28 cellular contexts compared by ENCODE assay signal in the genomic region with DNA sequence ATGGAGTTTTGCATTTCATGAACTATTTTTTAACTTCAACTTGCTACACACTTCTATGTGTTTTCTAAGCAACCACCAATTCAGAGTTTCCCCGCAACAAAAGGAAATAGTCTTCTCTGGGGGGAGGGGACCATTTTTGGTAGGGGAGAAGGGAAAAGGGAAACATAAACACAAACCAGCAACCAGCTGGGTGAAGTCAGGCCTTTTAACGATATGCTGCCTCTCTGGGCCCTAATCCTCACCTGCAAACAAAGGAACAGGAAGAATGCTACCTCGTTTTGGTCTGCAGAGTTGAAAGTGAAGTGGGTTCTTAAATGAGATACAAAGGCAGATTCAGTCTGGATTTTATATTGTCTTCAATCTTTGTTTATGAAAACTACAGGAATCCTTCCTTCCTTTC. TPM values are rescaled to one million over a fixed set of nuclear protein-coding genes. Genes with fewer than 3 reads are reported as not detected.
A peak's percentile ranks its signal among the peaks of the same experiment; 100 is the strongest.
DNase-seq lines count a peak whose midpoint lies in the region; ATAC-seq and TF ChIP-seq lines count a peak whose summit lies in the region.
"Had no signal": no experiment of that assay in that cellular context is flagged by ENCODE, and none has a peak within 500 bp of the region (broad histone marks: within the 10 kb centered on the region; RNA-seq: fewer than 3 reads in every experiment).

No MANE protein-coding gene starts in this region.

- no peak overlapping the region for H3T11ph ChIP-seq in H9 (ENCODE audit: low read length)

- H3K27ac ChIP-seq in H9 (ENCODE audit: insufficient read length, low read depth, low read length) (no peak overlapping the region), OCI-LY7 (ENCODE audit: low read depth, low read length, poor library complexity, severe bottlenecking) (peak overlapping the region; percentile 57)
- H3K27ac ChIP-seq: epithelial cell of prostate, sigmoid colon, transverse colon, VCaP had no signal

- no peak overlapping the region for H4K5ac ChIP-seq in H9 (ENCODE audit: insufficient read length, low read depth, low read length)

- no peak overlapping the region for H3K4me2 ChIP-seq in H9 (ENCODE audit: insufficient read depth, insufficient read length, low read length)
- H3K4me2 ChIP-seq in OCI-LY7 (ENCODE audit: low read length), result peak overlapping the region; percentile 52

- H3K36me3 Mint-ChIP-seq in H9 (ENCODE audit: insufficient read depth in 1 of 3, low read depth in 3 of 3), result no peaks in the 10 kb centered on the region; a peak in 1 of 7 replicates
- no peaks in the 10 kb centered on the region for H3K36me3 Mint-ChIP-seq in type B pancreatic cell
- H3K36me3 Mint-ChIP-seq in T-helper 2 cell treated with Interferon-gamma antibody and Interleukin-4, amounts not matched to agents 5 μg/mL and 100 μg/mL, for 36 hours (ENCODE audit: low read depth), result no peaks in the 10 kb centered on the region
- H3K36me3 Mint-ChIP-seq in activated CD8-positive, alpha-beta T cell treated with anti-CD3 and anti-CD28 coated beads for 36 hours (ENCODE audit: low read depth), result no peaks in the 10 kb centered on the region
- H3K36me3 Mint-ChIP-seq: activated naive CD8-positive, alpha-beta T cell treated with anti-CD3 and anti-CD28 coated beads, Interleukin-2, amount 10 ng/mL, durations not matched to agents 7 days and 5 days; naive B cell had no signal

- no CpG with 5 or more reads among the region's 3 CpGs for WGBS in H9 (ENCODE audit: extremely low coverage, insufficient read length, low lambda C conversion rate)

- H2BK5ac ChIP-seq in H9 (ENCODE audit: insufficient read length, low read length), result no peak overlapping the region

- H3K4me1 ChIP-seq in H9 (ENCODE audit: insufficient read depth, low read length) (peaks cover 14% of the 10 kb centered on the region), OCI-LY7 (ENCODE audit: insufficient read depth, low read length, poor library complexity, severe bottlenecking) (peaks cover 22% of the 10 kb centered on the region)

- H3K9me2 ChIP-seq in OCI-LY7 (ENCODE audit: insufficient read depth, low read length), result no peaks in the 10 kb centered on the region

- no TSS peak for BruUV-seq in OCI-LY7 (replicated peaks; lab: Mats Ljungman, UMichigan)

- no peaks in the 10 kb centered on the region for H3K9me3 ChIP-seq in H9 (ENCODE audit: control insufficient read depth, low read depth, low read length)
- no peaks in the 10 kb centered on the region for H3K9me3 ChIP-seq in OCI-LY7 (ENCODE audit: low read length)
- H3K9me3 ChIP-seq: sigmoid colon, transverse colon had no signal

- CTCF ChIA-PET in OCI-LY7 (lab: Charles Lee; ENCODE audit: unreplicated experiment), result no interaction called here
- CTCF ChIA-PET in activated CD8-positive, alpha-beta T cell treated with anti-CD3 and anti-CD28 coated beads for 36 hours (lab: Charles Lee), result no interaction called here

- intact Hi-C loops in OCI-LY7 (cut with micrococcal nuclease; ENCODE audit: unreplicated experiment), result no loop called here
- intact Hi-C loops in activated CD8-positive, alpha-beta T cell treated with anti-CD3 and anti-CD28 coated beads for 36 hours (cut with micrococcal nuclease), result no loop called here

- H2BK12ac ChIP-seq in H9 (ENCODE audit: insufficient read length, low read depth, low read length), result no peak overlapping the region

- no peak for ATAC-seq in activated CD8-positive, alpha-beta T cell treated with anti-CD3 and anti-CD28 coated beads for 36 hours
- ATAC-seq: left ventricle myocardium superior had no signal

- H3K14ac ChIP-seq in H9 (ENCODE audit: insufficient read depth, low read length), result no peak overlapping the region; the same call in 1 of the 2 replicates

- H2AFZ ChIP-seq in H9 (ENCODE audit: low read length) (no peak overlapping the region), OCI-LY7 (ENCODE audit: low read length) (peak overlapping the region; percentile 92)

- no peaks in the 10 kb centered on the region for H4K20me1 ChIP-seq in H9 (ENCODE audit: control insufficient read depth, insufficient read depth, insufficient read length)
- H4K20me1 ChIP-seq in OCI-LY7 (ENCODE audit: insufficient read depth, low read length), result no peaks in the 10 kb centered on the region

- no peaks in the 10 kb centered on the region for H3K36me3 ChIP-seq in OCI-LY7 (ENCODE audit: insufficient read depth, low read length)
- H3K36me3 ChIP-seq: sigmoid colon, transverse colon had no signal

- no peak overlapping the region for H3K4ac ChIP-seq in H9 (ENCODE audit: low read depth, low read length)

- no peak overlapping the region for H2BK120ac ChIP-seq in H9 (ENCODE audit: low read depth, low read length, poor library complexity, severe bottlenecking)

- no peak overlapping the region for H3K4me3 Mint-ChIP-seq in H9
- peak overlapping the region; percentile 10 for H3K4me3 Mint-ChIP-seq in type B pancreatic cell
- no peak overlapping the region for H3K4me3 Mint-ChIP-seq in T-helper 2 cell treated with Interferon-gamma antibody and Interleukin-4, amounts not matched to agents 5 μg/mL and 100 μg/mL, for 36 hours
- no peak overlapping the region for H3K4me3 Mint-ChIP-seq in activated CD8-positive, alpha-beta T cell treated with anti-CD3 and anti-CD28 coated beads for 36 hours
- H3K4me3 Mint-ChIP-seq: activated naive CD8-positive, alpha-beta T cell treated with anti-CD3 and anti-CD28 coated beads, Interleukin-2, amount 10 ng/mL, durations not matched to agents 7 days and 5 days; naive B cell had no signal

- no peak overlapping the region for H4K91ac ChIP-seq in H9 (ENCODE audit: insufficient read length, low read depth, low read length)

- H3K4me1 Mint-ChIP-seq in H9, result peaks cover 35 to 44% of the 10 kb centered on the region in 2 experiments
- peaks cover 58% of the 10 kb centered on the region for H3K4me1 Mint-ChIP-seq in type B pancreatic cell (ENCODE audit: unreplicated experiment)
- H3K4me1 Mint-ChIP-seq in T-helper 2 cell treated with Interferon-gamma antibody and Interleukin-4, amounts not matched to agents 5 μg/mL and 100 μg/mL, for 36 hours (ENCODE audit: low read depth), result no peaks in the 10 kb centered on the region
- peaks cover 4% of the 10 kb centered on the region for H3K4me1 Mint-ChIP-seq in activated CD8-positive, alpha-beta T cell treated with anti-CD3 and anti-CD28 coated beads for 36 hours (ENCODE audit: low read depth)
- H3K4me1 Mint-ChIP-seq: activated naive CD8-positive, alpha-beta T cell treated with anti-CD3 and anti-CD28 coated beads, Interleukin-2, amount 10 ng/mL, durations not matched to agents 7 days and 5 days had no signal

- TF ChIP-seq CTCF in H9 (conservative IDR thresholded peaks at IDR 0.05) (no peak), OCI-LY7 (conservative IDR thresholded peaks at IDR 0.05; ENCODE audit: low read length) (no peak), type B pancreatic cell (conservative IDR thresholded peaks at IDR 0.05) (no peak)
- no peak for TF ChIP-seq CTCF in activated CD8-positive, alpha-beta T cell treated with anti-CD3 and anti-CD28 coated beads for 36 hours (IDR thresholded peaks at IDR 0.05)

- H3K9me3 Mint-ChIP-seq in H9 (no peaks in the 10 kb centered on the region), type B pancreatic cell (peaks cover 8% of the 10 kb centered on the region)
- no peaks in the 10 kb centered on the region for H3K9me3 Mint-ChIP-seq in T-helper 2 cell treated with Interferon-gamma antibody and Interleukin-4, amounts not matched to agents 5 μg/mL and 100 μg/mL, for 36 hours
- H3K9me3 Mint-ChIP-seq in activated CD8-positive, alpha-beta T cell treated with anti-CD3 and anti-CD28 coated beads for 36 hours, result no peaks in the 10 kb centered on the region
- H3K9me3 Mint-ChIP-seq: activated naive CD8-positive, alpha-beta T cell treated with anti-CD3 and anti-CD28 coated beads, Interleukin-2, amount 10 ng/mL, durations not matched to agents 7 days and 5 days had no signal

- H3K23me2 ChIP-seq in H9 (ENCODE audit: insufficient read length, low read depth, low read length, poor library complexity, severe bottlenecking), result no peaks in the 10 kb centered on the region

- peak overlapping the region in 2 of 3 experiments; percentile 79 to 93; a peak in 2 of 7 replicates for H3K27ac Mint-ChIP-seq in H9
- H3K27ac Mint-ChIP-seq in type B pancreatic cell, result no peak overlapping the region
- H3K27ac Mint-ChIP-seq in T-helper 2 cell treated with Interferon-gamma antibody and Interleukin-4, amounts not matched to agents 5 μg/mL and 100 μg/mL, for 36 hours, result no peak overlapping the region
- H3K27ac Mint-ChIP-seq in activated CD8-positive, alpha-beta T cell treated with anti-CD3 and anti-CD28 coated beads for 36 hours, result no peak overlapping the region
- H3K27ac Mint-ChIP-seq: activated naive CD8-positive, alpha-beta T cell treated with anti-CD3 and anti-CD28 coated beads, Interleukin-2, amount 10 ng/mL, durations not matched to agents 7 days and 5 days; naive B cell had no signal

- no peak overlapping the region for H2BK15ac ChIP-seq in H9 (ENCODE audit: low read depth, low read length)

- H3K27me3 Mint-ChIP-seq in H9 (ENCODE audit: low read depth), result no peaks in the 10 kb centered on the region; the same call in 1 of the 2 replicates
- peaks cover 14% of the 10 kb centered on the region for H3K27me3 Mint-ChIP-seq in type B pancreatic cell
- no peaks in the 10 kb centered on the region for H3K27me3 Mint-ChIP-seq in T-helper 2 cell treated with Interferon-gamma antibody and Interleukin-4, amounts not matched to agents 5 μg/mL and 100 μg/mL, for 36 hours (ENCODE audit: low read depth)
- no peaks in the 10 kb centered on the region for H3K27me3 Mint-ChIP-seq in activated CD8-positive, alpha-beta T cell treated with anti-CD3 and anti-CD28 coated beads for 36 hours
- H3K27me3 Mint-ChIP-seq: naive B cell had no signal

- H3K9ac ChIP-seq in H9 (ENCODE audit: extremely low read depth, insufficient read length, low read length), result no peak overlapping the region

- no peak overlapping the region for H2BK20ac ChIP-seq in H9 (ENCODE audit: low read depth, low read length, poor library complexity, severe bottlenecking)

- H3K79me2 ChIP-seq in H9 (ENCODE audit: insufficient read depth, low read length) (no peaks in the 10 kb centered on the region), OCI-LY7 (ENCODE audit: insufficient read depth, low read depth, low read length) (no peaks in the 10 kb centered on the region)

- no peaks in the 10 kb centered on the region for H3K27me3 ChIP-seq in H9 (ENCODE audit: insufficient read depth, low read length)
- H3K27me3 ChIP-seq: sigmoid colon, transverse colon had no signal

- no peak overlapping the region for H2AK5ac ChIP-seq in H9 (ENCODE audit: insufficient read length, low read length)

- H3K23ac ChIP-seq in H9 (ENCODE audit: insufficient read length, low read depth, low read length), result no peak overlapping the region

- H3K18ac ChIP-seq in H9 (ENCODE audit: insufficient read length, low read depth, low read length), result no peak overlapping the region

- POLR2A ChIA-PET in OCI-LY7 (lab: Charles Lee), result interaction anchor here (0.6 kb wide), 1 partner anchor 33 kb away, joined by 3 read pairs; no protein-coding TSS in a partner anchor
- POLR2A ChIA-PET in activated CD8-positive, alpha-beta T cell treated with anti-CD3 and anti-CD28 coated beads for 36 hours (lab: Charles Lee), result no interaction called here

- H3K79me1 ChIP-seq in H9 (ENCODE audit: insufficient read depth, low read depth, low read length, poor library complexity, severe bottlenecking), result no peaks in the 10 kb centered on the region

- peak overlapping the region; percentile 13 for H3K4me3 ChIP-seq in OCI-LY7 (ENCODE audit: low read depth, low read length, poor library complexity, severe bottlenecking)
- H3K4me3 ChIP-seq: sigmoid colon, transverse colon had no signal

- no peak for DNase-seq in H9
- DNase-seq in OCI-LY7 (ENCODE audit: low spot score), result peak; percentile 81
- DNase-seq in iPS-NIHi7 (ENCODE audit: extremely low spot score), result peak; percentile 50
- no peak for DNase-seq in type B pancreatic cell (ENCODE audit: extremely low spot score, unreplicated experiment)
- no peak for DNase-seq in stimulated activated CD4-positive, alpha-beta T cell treated with anti-CD3 and anti-CD28 coated beads, Interleukin-15, amount 100 ng/mL, for 24 hours
- DNase-seq in T-helper 2 cell treated with Interferon-gamma antibody and Interleukin-4, amounts not matched to agents 5 μg/mL and 100 μg/mL, for 36 hours (ENCODE audit: low spot score), result no peak
- no peak for DNase-seq in activated CD8-positive, alpha-beta T cell treated with anti-CD3 and anti-CD28 coated beads for 36 hours
- DNase-seq: activated CD4-positive, alpha-beta T cell treated with anti-CD3 and anti-CD28 coated beads for 48 hours; activated CD8-positive, alpha-beta memory T cell treated with anti-CD3 and anti-CD28 coated beads for 24 hours; activated effector memory CD4-positive, alpha-beta T cell treated with Interleukin-2 at 50 U/mL for 16 hours; activated naive CD8-positive, alpha-beta T cell treated with anti-CD3 and anti-CD28 coated beads, Interleukin-2, amount 10 ng/mL, durations not matched to agents 7 days and 5 days; aorta; COR-L47; DMS53; KBM-7; kidney; left ventricle myocardium superior; midbrain; naive B cell; NCI-H2081; NCI-H748 treated with DMSO at 0.1 percent for 48 hours; sigmoid colon; stimulated activated CD4-positive, alpha-beta T cell treated with anti-CD3 and anti-CD28 coated beads, Interleukin-4, amount 100 ng/mL, for 24 hours; T-helper 9 cell had no signal

- H3K56ac ChIP-seq in H9 (ENCODE audit: insufficient read length, low read depth, low read length), result no peak overlapping the region

- no peak overlapping the region for H4K8ac ChIP-seq in H9 (replicated peaks; ENCODE audit: insufficient read length, low read depth, low read length)

RNA-seq across cellular contexts. Expression of gene WNT5A, which starts 35.0 kb away (rescaled TPM):
- total RNA-seq in H9 (2021) (1.1 and 1.3 TPM in 2 replicates), OCI-LY7 (2022) (16.2 and 18.1 TPM in 2 replicates), type B pancreatic cell (ENCODE audit: low replicate concordance) (62.0 and 99.3 TPM in 2 replicates)
- 4.5 and 4.6 TPM in 2 replicates for total RNA-seq in OCI-LY7 (2014; rRNA removed; shearing (Covaris generic))
- total RNA-seq in activated CD8-positive, alpha-beta T cell treated with anti-CD3 and anti-CD28 coated beads for 36 hours, result not detected
- total RNA-seq: activated naive CD8-positive, alpha-beta T cell treated with anti-CD3 and anti-CD28 coated beads, Interleukin-2, amount 10 ng/mL, durations not matched to agents 7 days and 5 days; HT-29 had no signal

Comparison
In these comparisons a context has a peak if more than half of its experiments do, and no peak if none do; other contexts are left out.
1. DNase-seq: peak in OCI-LY7 (single experiment) and iPS-NIHi7 (single experiment); none in H9 (single experiment), type B pancreatic cell (single experiment), stimulated activated CD4-positive, alpha-beta T cell treated with anti-CD3 and anti-CD28 coated beads, Interleukin-15, amount 100 ng/mL, for 24 hours (single experiment), T-helper 2 cell treated with Interferon-gamma antibody and Interleukin-4, amounts not matched to agents 5 μg/mL and 100 μg/mL, for 36 hours (single experiment) and activated CD8-positive, alpha-beta T cell treated with anti-CD3 and anti-CD28 coated beads for 36 hours (single experiment).
2. H3K27ac Mint-ChIP-seq: peak in H9 (2 of 3); none in type B pancreatic cell (single experiment), T-helper 2 cell treated with Interferon-gamma antibody and Interleukin-4, amounts not matched to agents 5 μg/mL and 100 μg/mL, for 36 hours (single experiment) and activated CD8-positive, alpha-beta T cell treated with anti-CD3 and anti-CD28 coated beads for 36 hours (single experiment).